In genomic region chr2:41935806-41936205, GRCh38 we compare ENCODE assay signal across 16 cellular contexts.
"Had no signal": no experiment of that assay in that cellular context is flagged by ENCODE, and none has a peak within 500 bp of the region (broad histone marks: within the 10 kb centered on the region; RNA-seq: fewer than 3 reads in every experiment).

No MANE protein-coding gene starts in this region.

- H3K27me3 Mint-ChIP-seq: activated CD4-positive, alpha-beta T cell treated with anti-CD3 and anti-CD28 coated beads, Interleukin-2, amount 10 ng/mL, durations not matched to agents 24 days and 14 days had no signal

- H3K36me3 ChIP-seq: brain microvascular endothelial cell, thyroid gland had no signal

- H3K27ac Mint-ChIP-seq: activated CD4-positive, alpha-beta T cell treated with anti-CD3 and anti-CD28 coated beads, Interleukin-2, amount 10 ng/mL, durations not matched to agents 24 days and 14 days; activated CD8-positive, alpha-beta T cell treated with anti-CD3 and anti-CD28 coated beads for 36 hours; activated naive CD4-positive, alpha-beta T cell treated with anti-CD3 and anti-CD28 coated beads for 36 hours; activated T-helper 2 cell treated with anti-CD3 and anti-CD28 coated beads, Interferon-gamma antibody, Interleukin-2, Interleukin-4, amounts not matched to agents 10 μg/mL and 5 μg/mL and 100 μg/mL, durations not matched to agents 14 hours and 24 hours and 36 hours; naive thymus-derived CD8-positive, alpha-beta T cell; stimulated activated naive B cell treated with anti-CD40 and anti-IgM and Interleukin-4, amounts not matched to agents 10 μg/mL and 1 μg/mL and 100 μg/mL, for 72 hours had no signal

- H3K9me3 ChIP-seq: thyroid gland had no signal

- H3K9me3 Mint-ChIP-seq: activated CD4-positive, alpha-beta T cell treated with anti-CD3 and anti-CD28 coated beads, Interleukin-2, amount 10 ng/mL, durations not matched to agents 24 days and 14 days; activated CD8-positive, alpha-beta T cell treated with anti-CD3 and anti-CD28 coated beads for 36 hours; activated naive CD4-positive, alpha-beta T cell treated with anti-CD3 and anti-CD28 coated beads for 36 hours; activated T-helper 2 cell treated with anti-CD3 and anti-CD28 coated beads, Interferon-gamma antibody, Interleukin-2, Interleukin-4, amounts not matched to agents 10 μg/mL and 5 μg/mL and 100 μg/mL, durations not matched to agents 14 hours and 24 hours and 36 hours; naive thymus-derived CD8-positive, alpha-beta T cell had no signal

- H3K4me1 Mint-ChIP-seq: activated CD4-positive, alpha-beta T cell treated with anti-CD3 and anti-CD28 coated beads, Interleukin-2, amount 10 ng/mL, durations not matched to agents 24 days and 14 days; naive thymus-derived CD8-positive, alpha-beta T cell; stimulated activated naive B cell treated with anti-CD40 and anti-IgM and Interleukin-4, amounts not matched to agents 10 μg/mL and 1 μg/mL and 100 μg/mL, for 72 hours had no signal

- DNase-seq: activated CD4-positive, alpha-beta T cell treated with anti-CD3 and anti-CD28 coated beads, Interleukin-2, amount 10 ng/mL, durations not matched to agents 24 days and 14 days; activated CD4-positive, CD25-positive, alpha-beta regulatory T cell; activated CD8-positive, alpha-beta T cell treated with anti-CD3 and anti-CD28 coated beads for 36 hours; activated naive CD4-positive, alpha-beta T cell treated with anti-CD3 and anti-CD28 coated beads for 36 hours; activated T-cell treated with anti-CD3 and anti-CD28 coated beads, Interleukin-2, amount 50 U/mL, for 1 hour; brain microvascular endothelial cell; effector CD4-positive, alpha-beta T cell; head of caudate nucleus; naive thymus-derived CD8-positive, alpha-beta T cell; retina; stimulated activated naive B cell treated with anti-CD40 and anti-IgM and Interleukin-4, amounts not matched to agents 10 μg/mL and 1 μg/mL and 100 μg/mL, for 72 hours; T-helper 1 cell; T1000; thyroid gland had no signal

- H3K27me3 ChIP-seq: brain microvascular endothelial cell, thyroid gland had no signal

- H3K27ac ChIP-seq: brain microvascular endothelial cell, thyroid gland had no signal

- H3K36me3 Mint-ChIP-seq: naive thymus-derived CD8-positive, alpha-beta T cell; stimulated activated naive B cell treated with anti-CD40 and anti-IgM and Interleukin-4, amounts not matched to agents 10 μg/mL and 1 μg/mL and 100 μg/mL, for 72 hours had no signal

- ATAC-seq: activated CD8-positive, alpha-beta T cell treated with anti-CD3 and anti-CD28 coated beads for 36 hours; left lobe of liver; naive thymus-derived CD8-positive, alpha-beta T cell; stimulated activated naive B cell treated with anti-CD40 and anti-IgM and Interleukin-4, amounts not matched to agents 10 μg/mL and 1 μg/mL and 100 μg/mL, for 72 hours had no signal

- H3K4me3 ChIP-seq: thyroid gland had no signal

- H3K4me3 Mint-ChIP-seq: activated CD4-positive, alpha-beta T cell treated with anti-CD3 and anti-CD28 coated beads, Interleukin-2, amount 10 ng/mL, durations not matched to agents 24 days and 14 days; activated CD8-positive, alpha-beta T cell treated with anti-CD3 and anti-CD28 coated beads for 36 hours; activated naive CD4-positive, alpha-beta T cell treated with anti-CD3 and anti-CD28 coated beads for 36 hours; naive thymus-derived CD8-positive, alpha-beta T cell; stimulated activated naive B cell treated with anti-CD40 and anti-IgM and Interleukin-4, amounts not matched to agents 10 μg/mL and 1 μg/mL and 100 μg/mL, for 72 hours had no signal
